Comparison of ENCODE assay signal across 14 cellular contexts in the genomic region with DNA sequence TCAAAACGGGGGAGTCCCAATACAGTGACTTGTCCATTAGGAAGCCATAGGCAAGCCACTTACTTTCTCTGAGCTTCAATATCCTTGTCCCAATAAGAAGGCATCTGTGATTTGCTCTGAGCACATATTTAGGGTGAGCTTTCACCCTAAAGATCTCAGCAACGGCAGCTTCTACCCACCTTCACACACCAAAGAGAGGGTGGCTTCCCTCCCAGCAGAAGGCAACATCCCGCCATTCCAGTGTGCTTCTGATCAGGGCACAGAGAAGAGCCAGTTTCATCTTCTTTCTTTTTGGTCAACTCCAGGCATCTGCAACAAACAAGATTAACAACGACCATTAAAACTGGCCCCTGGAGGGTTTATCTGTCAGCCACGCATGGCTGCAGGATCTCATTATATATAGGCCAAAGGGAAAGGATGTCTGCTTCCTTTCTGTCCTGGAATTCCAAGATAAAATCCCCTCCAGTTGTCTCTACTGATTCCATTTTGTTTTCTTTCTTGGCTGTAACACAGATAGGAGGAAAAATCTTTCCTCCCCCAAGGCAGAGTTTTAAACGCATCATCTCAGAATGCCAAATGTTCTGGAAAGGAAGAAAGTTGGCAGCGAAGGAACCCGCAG. TPM values are rescaled to one million over a fixed set of nuclear protein-coding genes. Genes with fewer than 3 reads are reported as not detected.
DNase-seq lines count a peak whose midpoint lies in the region; ATAC-seq and TF ChIP-seq lines count a peak whose summit lies in the region.
"Had no signal": no experiment of that assay in that cellular context is flagged by ENCODE, and none has a peak within 500 bp of the region (broad histone marks: within the 10 kb centered on the region; RNA-seq: fewer than 3 reads in every experiment).

No MANE protein-coding gene starts in this region.

- no peak overlapping the region for H2AFZ ChIP-seq in OCI-LY3 (ENCODE audit: low read depth, low read length)
- H2AFZ ChIP-seq in osteoblast (ENCODE audit: low read length) = no peak overlapping the region

- H3K36me3 Mint-ChIP-seq in T-helper 2 cell treated with Interferon-gamma antibody and Interleukin-4, amounts not matched to agents 5 μg/mL and 100 μg/mL, for 36 hours (ENCODE audit: low read depth) = peaks cover 10% of the 10 kb centered on the region

- peaks cover 19% of the 10 kb centered on the region for H3K4me1 Mint-ChIP-seq in T-helper 2 cell treated with Interferon-gamma antibody and Interleukin-4, amounts not matched to agents 5 μg/mL and 100 μg/mL, for 36 hours (ENCODE audit: low read depth)

- CTCF ChIA-PET in HEK293T (lab: Yijun Ruan, JAX) = no interaction called here

- POLR2A ChIA-PET in HEK293T (lab: Yijun Ruan, JAX) = no interaction called here

- peak overlapping the region; percentile 75 for H3K4me2 ChIP-seq in OCI-LY3 (ENCODE audit: low read length)
- H3K4me2 ChIP-seq in osteoblast (ENCODE audit: insufficient read depth, low read length) = no peak overlapping the region

- H3K9me3 Mint-ChIP-seq in T-helper 2 cell treated with Interferon-gamma antibody and Interleukin-4, amounts not matched to agents 5 μg/mL and 100 μg/mL, for 36 hours = no peaks in the 10 kb centered on the region
- H3K9me3 Mint-ChIP-seq: HFFc6 had no signal

- H3K27ac ChIP-seq in OCI-LY3 (ENCODE audit: low read length) = no peak overlapping the region
- no peak overlapping the region for H3K27ac ChIP-seq in osteoblast (ENCODE audit: low read depth, low read length)
- H3K27ac ChIP-seq: brain microvascular endothelial cell had no signal

- peak overlapping the region; percentile 77 for H3K4me3 ChIP-seq in OCI-LY3 (ENCODE audit: low read length)
- no peak overlapping the region for H3K4me3 ChIP-seq in osteoblast (ENCODE audit: insufficient read depth, low read length)

- H3K9ac ChIP-seq in OCI-LY3 (ENCODE audit: low read length) = no peak overlapping the region

- no peaks in the 10 kb centered on the region for H3K27me3 ChIP-seq in OCI-LY3 (ENCODE audit: low read depth, low read length)
- no peaks in the 10 kb centered on the region for H3K27me3 ChIP-seq in osteoblast (ENCODE audit: insufficient read depth, low read length)
- H3K27me3 ChIP-seq: brain microvascular endothelial cell had no signal

- ATAC-seq in HG03025 (IDR thresholded peaks at IDR 0.05; ENCODE audit: low FRiP score, unreplicated experiment) (no peak), GM21786 (IDR thresholded peaks at IDR 0.05; ENCODE audit: unreplicated experiment) (no peak)

- H3K36me3 ChIP-seq in OCI-LY3 (replicated peaks; ENCODE audit: low read depth, low read length) = no peaks in the 10 kb centered on the region
- no peaks in the 10 kb centered on the region for H3K36me3 ChIP-seq in osteoblast (ENCODE audit: insufficient read depth, low read length)
- H3K36me3 ChIP-seq: brain microvascular endothelial cell had no signal

- no peaks in the 10 kb centered on the region for H3K9me3 ChIP-seq in OCI-LY3 (ENCODE audit: insufficient read depth, low read length)
- H3K9me3 ChIP-seq in osteoblast (ENCODE audit: low read depth, low read length) = no peaks in the 10 kb centered on the region

- DNase-seq in T-helper 2 cell treated with Interferon-gamma antibody and Interleukin-4, amounts not matched to agents 5 μg/mL and 100 μg/mL, for 36 hours (ENCODE audit: low spot score) = no peak
- DNase-seq in T-helper 2 cell (no peak), ecto neural progenitor cell (ENCODE audit: low spot score) (peak; percentile 39), osteoblast (ENCODE audit: insufficient read length, low spot score, missing footprints) (peak; percentile 90), HEK293T (ENCODE audit: extremely low spot score) (no peak)
- DNase-seq: brain microvascular endothelial cell, DMS79, HFFc6, IMR-90, midbrain, NCI-H1930 had no signal

- H3K79me2 ChIP-seq in OCI-LY3 (ENCODE audit: low read length) = no peaks in the 10 kb centered on the region
- H3K79me2 ChIP-seq in osteoblast (ENCODE audit: insufficient read depth, low read length) = no peaks in the 10 kb centered on the region

- H4K20me1 ChIP-seq in OCI-LY3 (ENCODE audit: insufficient read depth, low read length) = no peaks in the 10 kb centered on the region
- no peaks in the 10 kb centered on the region for H4K20me1 ChIP-seq in osteoblast (ENCODE audit: insufficient read depth, low read length)

- TF ChIP-seq CTCF in OCI-LY3 (IDR thresholded peaks at IDR 0.05; ENCODE audit: low read depth, low read length) (no peak), osteoblast (IDR thresholded peaks at IDR 0.05; ENCODE audit: extremely low read depth, low read depth, low read length) (no peak)

- H3K27ac Mint-ChIP-seq in T-helper 2 cell treated with Interferon-gamma antibody and Interleukin-4, amounts not matched to agents 5 μg/mL and 100 μg/mL, for 36 hours = peak overlapping the region; percentile 87
- H3K27ac Mint-ChIP-seq: HFFc6 had no signal

- H3K4me3 Mint-ChIP-seq in T-helper 2 cell treated with Interferon-gamma antibody and Interleukin-4, amounts not matched to agents 5 μg/mL and 100 μg/mL, for 36 hours = peak overlapping the region; percentile 91
- H3K4me3 Mint-ChIP-seq: HFFc6 had no signal

- H3K4me1 ChIP-seq in OCI-LY3 (ENCODE audit: low read length) (peaks cover 37% of the 10 kb centered on the region), osteoblast (ENCODE audit: insufficient read depth, low read length) (no peaks in the 10 kb centered on the region)

- H3K27me3 Mint-ChIP-seq in T-helper 2 cell treated with Interferon-gamma antibody and Interleukin-4, amounts not matched to agents 5 μg/mL and 100 μg/mL, for 36 hours (ENCODE audit: low read depth) = no peaks in the 10 kb centered on the region

TF ChIP-seq in HEK293T, 16 proteins besides CTCF, POLR2A, EP300 and RAD21:
- TF ChIP-seq NFRKB (IDR thresholded peaks at IDR 0.05) (no peak), FOXA1 (IDR thresholded peaks at IDR 0.05) (no peak), HDGF (IDR thresholded peaks at IDR 0.05; ENCODE audit: borderline replicate concordance) (no peak), TARDBP (IDR thresholded peaks at IDR 0.05) (no peak), LEF1 (IDR thresholded peaks at IDR 0.05; ENCODE audit: borderline replicate concordance) (no peak), FOXM1 (IDR thresholded peaks at IDR 0.05; ENCODE audit: borderline replicate concordance) (no peak), SP1 (IDR thresholded peaks at IDR 0.05) (no peak), L3MBTL2 (conservative IDR thresholded peaks at IDR 0.05) (no peak), SUZ12 (IDR thresholded peaks at IDR 0.05) (no peak), ARNT (IDR thresholded peaks at IDR 0.05) (no peak)
TF ChIP-seq in HEK293T: peak in this region for 0.

RNA-seq across cellular contexts. Expression of a gene that starts 0.5 kb away (rescaled TPM):
- total RNA-seq in osteoblast = under 0.01 TPM in 1 of 2 replicates, not detected in the other
- total RNA-seq: HFFc6, IMR-90 had no signal

Comparison
In these comparisons a context has a peak if more than half of its experiments do, and no peak if none do; other contexts are left out.
1. DNase-seq: peak in ecto neural progenitor cell (single experiment) and osteoblast (single experiment); none in T-helper 2 cell treated with Interferon-gamma antibody and Interleukin-4, amounts not matched to agents 5 μg/mL and 100 μg/mL, for 36 hours (single experiment), T-helper 2 cell (0 of 5) and HEK293T (single experiment).